ENCODE assay signal across 24 cellular contexts in genomic region chr16:30148101-30148500, GRCh38.
"Had no signal": no experiment of that assay in that cellular context is flagged by ENCODE, and none has a peak within 500 bp of the region (broad histone marks: within the 10 kb centered on the region; RNA-seq: fewer than 3 reads in every experiment).

No MANE protein-coding gene starts in this region.

- ATAC-seq: activated CD4-positive, alpha-beta T cell treated with anti-CD3 and anti-CD28 coated beads for 36 hours; activated CD8-positive, alpha-beta T cell treated with anti-CD3 and anti-CD28 coated beads, Interleukin-2, amount 10 ng/mL, durations not matched to agents 7 days and 5 days; activated T-cell treated with anti-CD3 and anti-CD28 coated beads, Interleukin-2, amount 50 U/mL, for 4 hours; activated T-helper 17 cell treated with anti-CD3 and anti-CD28 coated beads, Interleukin-2, amount 50 U/mL, for 72 hours; gastroesophageal sphincter; heart right ventricle had no signal

- H3K4me3 ChIP-seq: colonic mucosa, esophagus squamous epithelium, gastroesophageal sphincter, heart right ventricle had no signal

- H3K27ac ChIP-seq: colonic mucosa, epithelial cell of prostate, esophagus squamous epithelium, gastroesophageal sphincter had no signal

- H3K27me3 ChIP-seq: colonic mucosa, esophagus squamous epithelium, gastroesophageal sphincter, heart right ventricle had no signal

- DNase-seq: activated CD4-positive, alpha-beta memory T cell treated with anti-CD3 and anti-CD28 coated beads for 36 hours; activated CD4-positive, alpha-beta T cell treated with anti-CD3 and anti-CD28 coated beads for 36 hours; activated CD4-positive, alpha-beta T cell treated with anti-CD3 and anti-CD28 coated beads, Interleukin-2, amount 10 ng/mL, durations not matched to agents 24 days and 14 days; activated CD4-positive, CD25-positive, alpha-beta regulatory T cell; activated CD4-positive, CD25-positive, alpha-beta regulatory T cell treated with anti-CD3 and anti-CD28 coated beads, Interleukin-2, amount 50 U/mL, for 72 hours; activated CD8-positive, alpha-beta T cell treated with anti-CD3 and anti-CD28 coated beads, Interleukin-2, amount 10 ng/mL, durations not matched to agents 7 days and 5 days; activated effector memory CD4-positive, alpha-beta T cell treated with Interleukin-2 at 50 U/mL for 16 hours; activated gamma-delta T cell treated with Interleukin-2 at 50 U/mL for 16 hours; activated naive CD4-positive, alpha-beta T cell treated with anti-CD3 and anti-CD28 coated beads, Interleukin-2, amount 50 U/mL, for 16 hours; activated naive CD4-positive, alpha-beta T cell treated with Interleukin-2 at 50 U/mL for 16 hours; activated T-cell treated with anti-CD3 and anti-CD28 coated beads, Interleukin-2, amount 50 U/mL, for 4 hours; amniotic stem cell; anterior cingulate cortex; caudate nucleus; cerebellar nuclear complex; colonic mucosa; effector CD8-positive, alpha-beta T cell; esophagus squamous epithelium; foreskin melanocyte; heart right ventricle; T-helper 2 cell had no signal

- H3K9me3 ChIP-seq: colonic mucosa had no signal

- H3K36me3 ChIP-seq: colonic mucosa, esophagus squamous epithelium, gastroesophageal sphincter, heart right ventricle had no signal

- H3K4me1 ChIP-seq: colonic mucosa, esophagus squamous epithelium, gastroesophageal sphincter had no signal
